Comparison of ENCODE assay signal across 10 cellular contexts in genomic region chr6:63599243-63599642, GRCh38. TPM values are rescaled to one million over a fixed set of nuclear protein-coding genes. Genes with fewer than 3 reads are reported as not detected.
DNase-seq lines count a peak whose midpoint lies in the region; ATAC-seq and TF ChIP-seq lines count a peak whose summit lies in the region.
"Had no signal": no experiment of that assay in that cellular context is flagged by ENCODE, and none has a peak within 500 bp of the region (broad histone marks: within the 10 kb centered on the region; RNA-seq: fewer than 3 reads in every experiment).

No MANE protein-coding gene starts in this region.

- intact Hi-C loops in PC-9 (cut with micrococcal nuclease; ENCODE audit: unreplicated experiment), result loop anchor here (2.0 to 5.0 kb wide), 2 partner anchors 38 to 103 kb away; no protein-coding TSS in a partner anchor

- ATAC-seq in stimulated activated naive CD8-positive, alpha-beta T cell treated with anti-CD3 and anti-CD28 coated beads, Interleukin-15, amount 100 ng/mL, for 72 hours, result no peak
- ATAC-seq in stimulated activated naive CD8-positive, alpha-beta T cell treated with anti-CD3 and anti-CD28 coated beads, Interleukin-15, Interleukin-2, amounts not matched to agents 100 U/mL and 50 U/mL, for 24 hours, result no peak
- no peak for ATAC-seq in stimulated activated effector memory CD8-positive, alpha-beta T cell treated with anti-CD3 and anti-CD28 coated beads, Interleukin-12 subunit alpha, Interleukin-12 subunit beta, amount 100 ng/mL, for 72 hours
- ATAC-seq in HG02610 (IDR thresholded peaks at IDR 0.05; ENCODE audit: unreplicated experiment), result no peak

- BruUV-seq in PC-9 (replicated peaks; lab: Mats Ljungman, UMichigan), result no TSS peak

- H3F3A ChIP-seq in PC-9 (ENCODE audit: insufficient read depth, low read depth), result no peaks in the 10 kb centered on the region

- H3K9me2 ChIP-seq in PC-9 (ENCODE audit: insufficient read depth), result no peaks in the 10 kb centered on the region

- no peaks in the 10 kb centered on the region for H3K36me3 ChIP-seq in PC-9 (ENCODE audit: low read depth)

- H3K9me3 ChIP-seq in PC-9 (ENCODE audit: insufficient read depth, low read depth), result no peaks in the 10 kb centered on the region
- H3K9me3 ChIP-seq: psoas muscle had no signal

- TF ChIP-seq CTCF in PC-9 (conservative IDR thresholded peaks at IDR 0.05) (no peak), glutamatergic neuron (IDR thresholded peaks at IDR 0.05; ENCODE audit: partially characterized antibody, unreplicated experiment) (no peak), type B pancreatic cell (conservative IDR thresholded peaks at IDR 0.05) (no peak)

- H3K36me3 Mint-ChIP-seq in glutamatergic neuron (ENCODE audit: unreplicated experiment) (no peaks in the 10 kb centered on the region), type B pancreatic cell (no peaks in the 10 kb centered on the region)
- H3K36me3 Mint-ChIP-seq in stimulated activated effector memory CD8-positive, alpha-beta T cell treated with anti-CD3 and anti-CD28 coated beads, Interleukin-12 subunit alpha, Interleukin-12 subunit beta, amount 100 ng/mL, for 72 hours, result no peaks in the 10 kb centered on the region

- no peak for DNase-seq in stimulated activated naive CD8-positive, alpha-beta T cell treated with anti-CD3 and anti-CD28 coated beads, Interleukin-15, amount 100 ng/mL, for 72 hours
- DNase-seq in stimulated activated naive CD8-positive, alpha-beta T cell treated with anti-CD3 and anti-CD28 coated beads, Interleukin-15, Interleukin-2, amounts not matched to agents 100 U/mL and 50 U/mL, for 24 hours, result no peak
- DNase-seq in PC-9 (no peak), glutamatergic neuron (no peak), type B pancreatic cell (ENCODE audit: extremely low spot score, unreplicated experiment) (no peak), NCI-H2227 (lab: John Stamatoyannopoulos, UW; ENCODE audit: unreplicated experiment) (no peak)
- no peak for DNase-seq in stimulated activated effector memory CD8-positive, alpha-beta T cell treated with anti-CD3 and anti-CD28 coated beads, Interleukin-12 subunit alpha, Interleukin-12 subunit beta, amount 100 ng/mL, for 72 hours (ENCODE audit: low spot score in 2 of 2)

- no peaks in the 10 kb centered on the region for H3K79me2 ChIP-seq in PC-9 (ENCODE audit: low read depth)

- CTCF ChIA-PET in PC-9 (lab: Charles Lee), result interaction anchor here (0.6 to 2.1 kb wide), 6 partner anchors 37 to 247 kb away, joined by 3 to 18 read pairs (median 6); partner anchors contain the start of gene PHF3

- H3K4me1 Mint-ChIP-seq in stimulated activated naive CD8-positive, alpha-beta T cell treated with anti-CD3 and anti-CD28 coated beads, Interleukin-15, amount 100 ng/mL, for 72 hours, result peaks cover 13% of the 10 kb centered on the region
- no peaks in the 10 kb centered on the region for H3K4me1 Mint-ChIP-seq in glutamatergic neuron (ENCODE audit: low read depth, unreplicated experiment)
- H3K4me1 Mint-ChIP-seq in type B pancreatic cell (ENCODE audit: unreplicated experiment), result peaks cover 7% of the 10 kb centered on the region
- H3K4me1 Mint-ChIP-seq in stimulated activated effector memory CD8-positive, alpha-beta T cell treated with anti-CD3 and anti-CD28 coated beads, Interleukin-12 subunit alpha, Interleukin-12 subunit beta, amount 100 ng/mL, for 72 hours, result peaks cover 10% of the 10 kb centered on the region

- no peak overlapping the region for H3K27ac ChIP-seq in PC-9
- H3K27ac ChIP-seq: psoas muscle, SK-N-MC had no signal

- peak overlapping the region; percentile 84; the same call in 1 of the 2 replicates for H3K4me2 ChIP-seq in PC-9

- H2AFZ ChIP-seq in PC-9, result peak overlapping the region; percentile 80; the same call in 1 of the 2 replicates

- H3K27me3 ChIP-seq in PC-9 (ENCODE audit: insufficient read depth, low read depth), result no peaks in the 10 kb centered on the region

- no peak overlapping the region for H3K4me3 ChIP-seq in PC-9

- H4K20me1 ChIP-seq in PC-9 (ENCODE audit: insufficient read depth), result no peaks in the 10 kb centered on the region

- peak overlapping the region; percentile 88 to 98 for H3K4me3 Mint-ChIP-seq in stimulated activated naive CD8-positive, alpha-beta T cell treated with anti-CD3 and anti-CD28 coated beads, Interleukin-15, amount 100 ng/mL, for 72 hours
- H3K4me3 Mint-ChIP-seq in glutamatergic neuron (ENCODE audit: unreplicated experiment) (peak overlapping the region; percentile 96), type B pancreatic cell (peak overlapping the region; percentile 99)
- H3K4me3 Mint-ChIP-seq in stimulated activated effector memory CD8-positive, alpha-beta T cell treated with anti-CD3 and anti-CD28 coated beads, Interleukin-12 subunit alpha, Interleukin-12 subunit beta, amount 100 ng/mL, for 72 hours, result no peak overlapping the region

- peaks cover 7% of the 10 kb centered on the region for H3K4me1 ChIP-seq in PC-9 (replicated peaks; ENCODE audit: insufficient read depth)

- peaks cover 9% of the 10 kb centered on the region for H3K27me3 Mint-ChIP-seq in stimulated activated naive CD8-positive, alpha-beta T cell treated with anti-CD3 and anti-CD28 coated beads, Interleukin-15, amount 100 ng/mL, for 72 hours
- H3K27me3 Mint-ChIP-seq in glutamatergic neuron (ENCODE audit: unreplicated experiment) (peaks cover 1% of the 10 kb centered on the region), type B pancreatic cell (no peaks in the 10 kb centered on the region)

- no peaks in the 10 kb centered on the region for H3K9me3 Mint-ChIP-seq in stimulated activated naive CD8-positive, alpha-beta T cell treated with anti-CD3 and anti-CD28 coated beads, Interleukin-15, amount 100 ng/mL, for 72 hours
- H3K9me3 Mint-ChIP-seq in glutamatergic neuron (ENCODE audit: unreplicated experiment), result peaks cover 9% of the 10 kb centered on the region
- H3K9me3 Mint-ChIP-seq in type B pancreatic cell, result no peaks in the 10 kb centered on the region
- no peaks in the 10 kb centered on the region for H3K9me3 Mint-ChIP-seq in stimulated activated effector memory CD8-positive, alpha-beta T cell treated with anti-CD3 and anti-CD28 coated beads, Interleukin-12 subunit alpha, Interleukin-12 subunit beta, amount 100 ng/mL, for 72 hours

- no peak overlapping the region for H3K27ac Mint-ChIP-seq in stimulated activated naive CD8-positive, alpha-beta T cell treated with anti-CD3 and anti-CD28 coated beads, Interleukin-15, amount 100 ng/mL, for 72 hours
- no peak overlapping the region for H3K27ac Mint-ChIP-seq in glutamatergic neuron (ENCODE audit: unreplicated experiment)
- peak overlapping the region; percentile 91 for H3K27ac Mint-ChIP-seq in type B pancreatic cell
- H3K27ac Mint-ChIP-seq in stimulated activated effector memory CD8-positive, alpha-beta T cell treated with anti-CD3 and anti-CD28 coated beads, Interleukin-12 subunit alpha, Interleukin-12 subunit beta, amount 100 ng/mL, for 72 hours, result no peak overlapping the region

- POLR2A ChIA-PET in PC-9 (lab: Charles Lee; ENCODE audit: unreplicated experiment), result no interaction called here

RNA-seq across cellular contexts. Expression of gene PTP4A1, which starts 27.0 kb away (rescaled TPM):
- total RNA-seq in PC-9 (2021), result 46.4 and 63.8 TPM in 2 replicates
- 87.9 TPM for total RNA-seq in glutamatergic neuron (ENCODE audit: unreplicated experiment)
- total RNA-seq in type B pancreatic cell (ENCODE audit: low replicate concordance), result 85.6 and 133 TPM in 2 replicates

RNA-seq across cellular contexts. Expression of gene PHF3, which starts 36.4 kb away (rescaled TPM):
- 59.8 and 67.1 TPM in 2 replicates for total RNA-seq in PC-9 (2021)
- 38.7 TPM for total RNA-seq in glutamatergic neuron (ENCODE audit: unreplicated experiment)
- total RNA-seq in type B pancreatic cell (ENCODE audit: low replicate concordance), result 46.7 and 50.6 TPM in 2 replicates
